Comparison of ENCODE assay signal across 11 cellular contexts in the genomic region with DNA sequence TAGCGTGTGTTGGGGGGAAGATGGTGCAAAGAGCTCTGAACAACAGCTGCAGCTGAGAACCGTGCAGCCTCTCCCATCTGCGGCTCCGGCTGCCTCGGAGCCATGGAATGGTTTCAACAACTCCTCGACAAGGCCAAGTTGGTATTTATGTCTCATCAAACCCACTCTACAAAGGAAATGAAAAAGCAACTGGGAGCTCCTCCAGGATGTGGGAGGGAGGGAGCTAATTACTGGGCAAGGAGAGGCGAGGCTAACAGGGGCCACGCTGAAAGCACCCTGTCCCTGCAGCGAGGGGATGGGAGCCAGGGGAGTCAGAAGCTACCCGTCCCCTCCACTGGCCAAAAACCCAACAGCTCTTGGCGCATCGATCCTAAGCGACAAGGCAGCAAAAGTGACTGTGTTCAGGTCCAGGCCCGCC.
A peak's percentile ranks its signal among the peaks of the same experiment; 100 is the strongest.
DNase-seq lines count a peak whose midpoint lies in the region; ATAC-seq and TF ChIP-seq lines count a peak whose summit lies in the region.
"Had no signal": no experiment of that assay in that cellular context is flagged by ENCODE, and none has a peak within 500 bp of the region (broad histone marks: within the 10 kb centered on the region; RNA-seq: fewer than 3 reads in every experiment).

No MANE protein-coding gene starts in this region.

- ATAC-seq in HG02623 (IDR thresholded peaks at IDR 0.05; ENCODE audit: unreplicated experiment) (no peak), GM21423 (IDR thresholded peaks at IDR 0.05; ENCODE audit: unreplicated experiment) (no peak)
- ATAC-seq: activated T-cell treated with anti-CD3 and anti-CD28 coated beads, Interleukin-2, amount 50 U/mL, for 72 hours had no signal

- no peak overlapping the region for H3K27ac Mint-ChIP-seq in chondrocyte (ENCODE audit: unreplicated experiment)
- H3K27ac Mint-ChIP-seq: activated T-cell treated with anti-CD3 and anti-CD28 coated beads, Interleukin-2, amount 50 U/mL, for 72 hours had no signal

- H3K4me1 Mint-ChIP-seq in chondrocyte (ENCODE audit: low read depth) = no peaks in the 10 kb centered on the region

- peaks cover 5% of the 10 kb centered on the region for H3K36me3 Mint-ChIP-seq in chondrocyte (ENCODE audit: low read depth)

- no peak overlapping the region for H3K4me3 Mint-ChIP-seq in chondrocyte (ENCODE audit: unreplicated experiment)
- H3K4me3 Mint-ChIP-seq: activated T-cell treated with anti-CD3 and anti-CD28 coated beads, Interleukin-2, amount 50 U/mL, for 72 hours had no signal

- DNase-seq in AG20443 (ENCODE audit: low spot score) = peak; percentile 90
- DNase-seq in NCI-H1694 treated with DMSO at 0.1 percent for 48 hours (lab: John Stamatoyannopoulos, UW) = peak; percentile 62
- peak; percentile 75 for DNase-seq in fibroblast of gingiva (ENCODE audit: low read depth)
- DNase-seq in non-pigmented ciliary epithelial cell (ENCODE audit: low read depth) = peak; percentile 11
- DNase-seq in NCI-H524 (lab: John Stamatoyannopoulos, UW) = no peak
- no peak for DNase-seq in chondrocyte (ENCODE audit: low spot score)
- DNase-seq: activated T-cell treated with anti-CD3 and anti-CD28 coated beads, Interleukin-2, amount 50 U/mL, for 72 hours; NCI-H1417; trophoblast cell had no signal

- H3K9me3 Mint-ChIP-seq in chondrocyte (ENCODE audit: low read depth) = no peaks in the 10 kb centered on the region
- H3K9me3 Mint-ChIP-seq: activated T-cell treated with anti-CD3 and anti-CD28 coated beads, Interleukin-2, amount 50 U/mL, for 72 hours had no signal

- no peaks in the 10 kb centered on the region for H3K27me3 Mint-ChIP-seq in chondrocyte (ENCODE audit: low read depth)

- TF ChIP-seq CTCF in chondrocyte (IDR thresholded peaks at IDR 0.05) = no peak

Comparison
In these comparisons a context has a peak if more than half of its experiments do, and no peak if none do; other contexts are left out.
1. DNase-seq: peak in AG20443 (single experiment), NCI-H1694 treated with DMSO at 0.1 percent for 48 hours (single experiment), fibroblast of gingiva (single experiment) and non-pigmented ciliary epithelial cell (single experiment); none in NCI-H524 (0 of 2) and chondrocyte (single experiment).